ENCODE assay signal across 19 cellular contexts in genomic region chr16:14125030-14125681, GRCh38. TPM values are rescaled to one million over a fixed set of nuclear protein-coding genes. Genes with fewer than 3 reads are reported as not detected.
DNase-seq lines count a peak whose midpoint lies in the region; ATAC-seq and TF ChIP-seq lines count a peak whose summit lies in the region.
"Had no signal": no experiment of that assay in that cellular context is flagged by ENCODE, and none has a peak within 500 bp of the region (broad histone marks: within the 10 kb centered on the region; RNA-seq: fewer than 3 reads in every experiment).

No MANE protein-coding gene starts in this region.

- 28 to 43% (median 33%) methylated on average over 4 of the region's 4 CpGs for WGBS in psoas muscle, 3 donors

- H3K9ac ChIP-seq in KMS-11, result no peak overlapping the region

- H3K27me3 Mint-ChIP-seq in nephron (ENCODE audit: low read depth) (no peaks in the 10 kb centered on the region), immature natural killer cell (ENCODE audit: low read depth in 3 of 3) (peaks cover 0 to under 1% (median 0%) of the 10 kb centered on the region in 3 donors)
- H3K27me3 Mint-ChIP-seq in CD8-positive, alpha-beta T cell (ENCODE audit: low read depth), result no peaks in the 10 kb centered on the region

- H3K9me3 Mint-ChIP-seq in nephron, result peaks cover 5% of the 10 kb centered on the region
- no peaks in the 10 kb centered on the region for H3K9me3 Mint-ChIP-seq in CD8-positive, alpha-beta T cell
- peaks cover 0 to 2% (median 0%) of the 10 kb centered on the region in 6 donors for H3K9me3 Mint-ChIP-seq in immature natural killer cell
- H3K9me3 Mint-ChIP-seq: HFFc6 had no signal

- H3K27ac ChIP-seq in KMS-11 (no peak overlapping the region), dorsolateral prefrontal cortex (peak overlapping the region in 30 of 59 donors; percentile 1 to 69 (median 23)), psoas muscle (no peak overlapping the region), osteoblast (ENCODE audit: low read depth, low read length) (no peak overlapping the region)
- H3K27ac ChIP-seq in CD8-positive, alpha-beta T cell (ENCODE audit: low read depth, low read length), result no peak overlapping the region

- TF ChIP-seq CTCF in KMS-11 (conservative IDR thresholded peaks at IDR 0.05; ENCODE audit: low read depth, low read length) (no peak), dorsolateral prefrontal cortex (IDR thresholded peaks at IDR 0.05 in 54 of 56, conservative IDR thresholded peaks at IDR 0.05 in 2 of 56; ENCODE audit: low read depth in 1 of 56, partially characterized antibody in 56 of 56) (no peak), nephron (IDR thresholded peaks at IDR 0.05; ENCODE audit: unreplicated experiment in 3 of 3) (no peak), psoas muscle (IDR thresholded peaks at IDR 0.05) (no peak), osteoblast (IDR thresholded peaks at IDR 0.05; ENCODE audit: extremely low read depth, low read depth, low read length) (no peak)
- TF ChIP-seq CTCF in CD8-positive, alpha-beta T cell (IDR thresholded peaks at IDR 0.05), result no peak

- ATAC-seq in psoas muscle, result peak in 2 of 4 donors; percentile 21 to 40
- no peak for ATAC-seq in CD8-positive, alpha-beta T cell

- H4K20me1 ChIP-seq in KMS-11 (ENCODE audit: insufficient read depth), result no peaks in the 10 kb centered on the region
- peaks cover 5% of the 10 kb centered on the region for H4K20me1 ChIP-seq in osteoblast (ENCODE audit: insufficient read depth, low read length)

- H3K27ac Mint-ChIP-seq in nephron (peak overlapping the region; percentile 50 to 80 (median 78)), immature natural killer cell (no peak overlapping the region)
- no peak overlapping the region for H3K27ac Mint-ChIP-seq in CD8-positive, alpha-beta T cell
- H3K27ac Mint-ChIP-seq: HFFc6 had no signal

- peaks cover 15% of the 10 kb centered on the region for H3K4me1 ChIP-seq in KMS-11 (ENCODE audit: low read depth, poor library complexity, severe bottlenecking)
- H3K4me1 ChIP-seq in psoas muscle, result peaks cover 28% of the 10 kb centered on the region
- no peaks in the 10 kb centered on the region for H3K4me1 ChIP-seq in osteoblast (ENCODE audit: insufficient read depth, low read length)
- H3K4me1 ChIP-seq in CD8-positive, alpha-beta T cell (ENCODE audit: insufficient read depth, low read length), result no peaks in the 10 kb centered on the region

- H3K79me2 ChIP-seq in KMS-11 (ENCODE audit: insufficient read depth, low read depth) (no peaks in the 10 kb centered on the region; the same call in 1 of the 2 replicates), osteoblast (ENCODE audit: insufficient read depth, low read length) (peaks cover 13% of the 10 kb centered on the region)

- H2AFZ ChIP-seq in KMS-11 (ENCODE audit: low read depth), result no peak overlapping the region
- H2AFZ ChIP-seq in osteoblast (ENCODE audit: low read length), result no peak overlapping the region

- H3K4me3 Mint-ChIP-seq in nephron (no peak overlapping the region), immature natural killer cell (no peak overlapping the region)
- H3K4me3 Mint-ChIP-seq in CD8-positive, alpha-beta T cell, result no peak overlapping the region
- H3K4me3 Mint-ChIP-seq: HFFc6 had no signal

- no peaks in the 10 kb centered on the region; the same call in 1 of the 2 replicates for H3K36me3 ChIP-seq in KMS-11 (ENCODE audit: insufficient read depth)
- H3K36me3 ChIP-seq in psoas muscle (ENCODE audit: insufficient read depth in 1 of 2, low read depth in 1 of 2), result no peaks in the 10 kb centered on the region
- H3K36me3 ChIP-seq in osteoblast (ENCODE audit: insufficient read depth, low read length), result no peaks in the 10 kb centered on the region
- no peaks in the 10 kb centered on the region for H3K36me3 ChIP-seq in CD8-positive, alpha-beta T cell (ENCODE audit: insufficient read depth, low read length)
- H3K36me3 ChIP-seq: MG63 had no signal

- intact Hi-C loops in dorsolateral prefrontal cortex (cut with DNase I), result no loop called here
- intact Hi-C loops in psoas muscle (cut with DNase I), result no loop called here
- intact Hi-C loops in CD8-positive, alpha-beta T cell (cut with DNase I, micrococcal nuclease), result no loop called here

- H3K4me2 ChIP-seq in KMS-11 (peak overlapping the region; percentile 9; the same call in 1 of the 2 replicates), osteoblast (ENCODE audit: insufficient read depth, low read length) (no peak overlapping the region)

- peaks cover 24% of the 10 kb centered on the region for H3K4me1 Mint-ChIP-seq in nephron
- peaks cover 24% of the 10 kb centered on the region for H3K4me1 Mint-ChIP-seq in CD8-positive, alpha-beta T cell (ENCODE audit: low read depth)
- no peaks in the 10 kb centered on the region for H3K4me1 Mint-ChIP-seq in immature natural killer cell

- H3K9me3 ChIP-seq in psoas muscle (no peaks in the 10 kb centered on the region), osteoblast (ENCODE audit: low read depth, low read length) (no peaks in the 10 kb centered on the region)
- no peaks in the 10 kb centered on the region for H3K9me3 ChIP-seq in CD8-positive, alpha-beta T cell (ENCODE audit: low read length)
- H3K9me3 ChIP-seq: MG63 had no signal

- CTCF ChIA-PET in CD8-positive, alpha-beta T cell (lab: Charles Lee), result no interaction called here

- POLR2A ChIA-PET in CD8-positive, alpha-beta T cell (lab: Charles Lee), result no interaction called here

- no peaks in the 10 kb centered on the region for H3K27me3 ChIP-seq in KMS-11 (ENCODE audit: insufficient read depth, low read depth)
- H3K27me3 ChIP-seq in dorsolateral prefrontal cortex, result no peaks in the 10 kb centered on the region
- H3K27me3 ChIP-seq in psoas muscle (ENCODE audit: insufficient read depth in 3 of 3, low read length in 2 of 3), result no peaks in the 10 kb centered on the region
- no peaks in the 10 kb centered on the region for H3K27me3 ChIP-seq in osteoblast (ENCODE audit: insufficient read depth, low read length)
- no peaks in the 10 kb centered on the region for H3K27me3 ChIP-seq in CD8-positive, alpha-beta T cell (ENCODE audit: insufficient read depth, low read length)
- H3K27me3 ChIP-seq: MG63 had no signal

- DNase-seq in dorsolateral prefrontal cortex (no peak), psoas muscle (no peak), osteoblast (ENCODE audit: insufficient read length, low spot score, missing footprints) (no peak), immature natural killer cell (no peak)
- DNase-seq in CD8-positive, alpha-beta T cell, result no peak
- DNase-seq in activated naive CD4-positive, alpha-beta T cell treated with anti-CD3 and anti-CD28 coated beads, Interleukin-2, amount 50 U/mL, for 16 hours, result no peak
- DNase-seq: C1 segment of cervical spinal cord, GF-D8, GOT3, HFFc6, Karpas-422, MG63, NCI-H1092, NCI-H2107, NCI-H2227 treated with DMSO at 0.1 percent for 48 hours, NCI-H524 treated with DMSO at 0.1 percent for 48 hours, SHP77 treated with DMSO at 0.1 percent for 48 hours had no signal

- H3K36me3 Mint-ChIP-seq in nephron (ENCODE audit: low read depth), result peaks cover 19% of the 10 kb centered on the region
- peaks cover 19% of the 10 kb centered on the region for H3K36me3 Mint-ChIP-seq in CD8-positive, alpha-beta T cell
- no peaks in the 10 kb centered on the region for H3K36me3 Mint-ChIP-seq in immature natural killer cell

- H3K4me3 ChIP-seq in KMS-11 (IDR thresholded peaks at IDR 0.05; ENCODE audit: insufficient read depth, low read depth, low read length) (no peak overlapping the region), dorsolateral prefrontal cortex (no peak overlapping the region), psoas muscle (peak overlapping the region; percentile 5), osteoblast (ENCODE audit: insufficient read depth, low read length) (no peak overlapping the region)
- no peak overlapping the region for H3K4me3 ChIP-seq in CD8-positive, alpha-beta T cell (ENCODE audit: low read depth, low read length)
- H3K4me3 ChIP-seq: MG63 had no signal

RNA-seq across cellular contexts. Expression of gene MRTFB, which starts 54.0 kb away (rescaled TPM):
- total RNA-seq in dorsolateral prefrontal cortex (100 to 1,000 TPM in 119 of 120 experiments, 10 to 100 TPM in 1; 76.4 to 314 (median 223) TPM), psoas muscle (10 to 100 TPM; 14.1 to 26.3 (median 20.0) TPM), osteoblast (11.6 and 12.4 TPM in 2 replicates)
- polyA plus RNA-seq in psoas muscle (1 to 10 TPM; 2.7 to 7.6 (median 3.6) TPM), immature natural killer cell (1 to 10 TPM; 2.1 to 3.6 (median 3.6) TPM)
- 10 to 100 TPM; 13.4 to 14.5 TPM for total RNA-seq in CD8-positive, alpha-beta T cell

Comparison
In these comparisons a context has a peak if more than half of its experiments do, and no peak if none do; other contexts are left out.
1. H3K27ac ChIP-seq: peak in dorsolateral prefrontal cortex (30 of 59); none in KMS-11 (single experiment), psoas muscle (single experiment), osteoblast (single experiment) and CD8-positive, alpha-beta T cell (single experiment).
2. H3K27ac Mint-ChIP-seq: peak in nephron (3 of 3); none in CD8-positive, alpha-beta T cell (single experiment) and immature natural killer cell (0 of 6).